31 cellular contexts compared by ENCODE assay signal in the genomic region with DNA sequence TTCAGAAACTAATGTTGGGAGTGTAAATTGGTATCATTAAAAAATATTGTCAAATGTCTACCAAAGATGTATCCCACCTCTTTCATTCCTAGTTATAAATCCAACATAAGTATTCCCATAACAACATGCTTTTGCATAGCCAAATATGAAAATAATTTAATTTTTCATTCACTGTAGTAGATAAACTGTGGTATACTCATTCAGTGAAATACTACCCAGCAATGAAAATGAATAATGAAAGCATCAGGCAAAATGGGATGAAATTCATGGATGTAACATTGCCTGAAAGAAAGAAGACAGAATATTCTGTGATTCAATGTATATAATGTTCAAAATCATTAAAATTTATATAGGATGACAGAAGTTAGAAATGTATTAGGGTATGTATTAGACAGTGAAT.
"Had no signal": no experiment of that assay in that cellular context is flagged by ENCODE, and none has a peak within 500 bp of the region (broad histone marks: within the 10 kb centered on the region; RNA-seq: fewer than 3 reads in every experiment).

No MANE protein-coding gene starts in this region.

- H3K27me3 ChIP-seq: adrenal gland, ascending aorta, body of pancreas, brain microvascular endothelial cell, breast epithelium, cardiac muscle cell had no signal

- ATAC-seq: activated naive CD4-positive, alpha-beta T cell treated with anti-CD3 and anti-CD28 coated beads, Interleukin-2, amount 50 U/mL, for 72 hours; activated naive CD8-positive, alpha-beta T cell treated with anti-CD3 and anti-CD28 coated beads, Interleukin-2, amount 50 U/mL, for 24 hours; activated T-cell treated with anti-CD3 and anti-CD28 coated beads, Interleukin-2, amount 50 U/mL, for 4 hours; activated T-cell treated with anti-CD3 and anti-CD28 coated beads, Interleukin-2, amount 50 U/mL, for 72 hours; activated T-helper 17 cell treated with anti-CD3 and anti-CD28 coated beads, Interleukin-2, amount 50 U/mL, for 72 hours; body of pancreas had no signal

- H3K4me1 ChIP-seq: adrenal gland, ascending aorta, body of pancreas, breast epithelium had no signal

- H3K36me3 ChIP-seq: adrenal gland, ascending aorta, brain microvascular endothelial cell, breast epithelium, cardiac muscle cell had no signal

- H3K9me3 ChIP-seq: adrenal gland, ascending aorta, body of pancreas had no signal

- DNase-seq: activated effector memory CD4-positive, alpha-beta T cell treated with anti-CD3 and anti-CD28 coated beads, Interleukin-2, amount 50 U/mL, for 16 hours; activated effector memory CD4-positive, alpha-beta T cell treated with Interleukin-2 at 50 U/mL for 16 hours; activated gamma-delta T cell; activated gamma-delta T cell treated with Interleukin-2 at 50 U/mL for 16 hours; activated naive CD4-positive, alpha-beta T cell; activated naive CD4-positive, alpha-beta T cell treated with anti-CD3 and anti-CD28 coated beads for 36 hours; activated naive CD4-positive, alpha-beta T cell treated with anti-CD3 and anti-CD28 coated beads, Interleukin-2, amount 10 ng/mL, durations not matched to agents 7 days and 5 days; activated naive CD4-positive, alpha-beta T cell treated with anti-CD3 and anti-CD28 coated beads, Interleukin-2, amount 50 U/mL, for 16 hours; activated naive CD4-positive, alpha-beta T cell treated with Interleukin-2 at 50 U/mL for 16 hours; activated naive CD8-positive, alpha-beta T cell treated with anti-CD3 and anti-CD28 coated beads for 36 hours; activated naive CD8-positive, alpha-beta T cell treated with anti-CD3 and anti-CD28 coated beads, Interleukin-2, amount 10 ng/mL, durations not matched to agents 7 days and 5 days; activated naive CD8-positive, alpha-beta T cell treated with anti-CD3 and anti-CD28 coated beads, Interleukin-2, amount 50 U/mL, for 24 hours; activated T-cell treated with anti-CD3 and anti-CD28 coated beads, Interleukin-2, amount 50 U/mL, for 24 hours; activated T-cell treated with anti-CD3 and anti-CD28 coated beads, Interleukin-2, amount 50 U/mL, for 4 hours; activated T-cell treated with anti-CD3 and anti-CD28 coated beads, Interleukin-2, amount 50 U/mL, for 48 hours; activated T-cell treated with anti-CD3 and anti-CD28 coated beads, Interleukin-2, amount 50 U/mL, for 72 hours; adrenal gland; amniotic stem cell; amygdala; anterior cingulate cortex; aorta; body of pancreas; brain microvascular endothelial cell; caudate nucleus; central memory CD4-positive, alpha-beta T cell; cerebellar nuclear complex had no signal

- H3K4me3 ChIP-seq: adrenal gland, ascending aorta, body of pancreas, breast epithelium, cardiac muscle cell had no signal

- H3K27ac ChIP-seq: adrenal gland, ascending aorta, body of pancreas, brain microvascular endothelial cell, breast epithelium, cardiac muscle cell had no signal
